9 cellular contexts compared by ENCODE assay signal in the genomic region with DNA sequence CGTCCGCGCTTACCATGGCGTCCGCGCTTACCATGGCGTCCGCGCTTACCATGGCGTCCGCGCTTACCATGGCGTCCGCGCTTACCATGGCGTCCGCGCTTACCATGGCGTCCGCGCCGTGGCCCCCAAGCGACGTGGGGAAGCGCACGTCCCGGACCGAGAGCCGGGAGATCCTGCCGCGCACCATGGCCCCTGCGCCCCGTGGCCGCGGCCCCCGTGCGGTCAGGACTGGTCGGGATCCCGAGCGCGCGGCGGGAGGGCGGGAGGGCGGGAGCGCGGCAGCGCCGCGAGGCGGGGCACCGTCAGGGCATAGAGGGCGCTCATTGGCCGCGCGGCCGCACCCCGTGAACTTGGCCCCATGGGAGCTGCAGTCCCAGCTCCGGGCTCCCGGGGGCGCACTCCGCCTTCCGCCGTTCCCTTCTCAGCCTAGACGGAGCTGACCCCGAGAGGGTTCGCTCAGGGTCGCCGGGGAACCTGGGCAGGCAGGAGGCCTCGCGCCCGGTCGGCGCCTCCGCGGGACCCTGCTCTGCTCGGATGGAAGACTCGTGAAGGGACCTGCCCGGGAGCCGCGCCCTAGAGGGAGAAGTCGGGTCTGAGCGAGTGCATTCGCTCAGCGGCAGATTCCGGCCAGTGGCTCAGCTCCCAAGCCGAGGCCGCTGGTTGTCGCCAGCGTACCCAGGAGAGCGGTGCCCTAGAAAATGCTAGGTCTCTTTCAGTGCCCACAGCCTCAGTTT. TPM values are rescaled to one million over a fixed set of nuclear protein-coding genes. Genes with fewer than 3 reads are reported as not detected.
DNase-seq lines count a peak whose midpoint lies in the region; ATAC-seq, FAIRE-seq and TF ChIP-seq lines count a peak whose summit lies in the region.
"Had no signal": no experiment of that assay in that cellular context is flagged by ENCODE, and none has a peak within 500 bp of the region (broad histone marks: within the 10 kb centered on the region; RNA-seq: fewer than 3 reads in every experiment).

A gene with protein sequence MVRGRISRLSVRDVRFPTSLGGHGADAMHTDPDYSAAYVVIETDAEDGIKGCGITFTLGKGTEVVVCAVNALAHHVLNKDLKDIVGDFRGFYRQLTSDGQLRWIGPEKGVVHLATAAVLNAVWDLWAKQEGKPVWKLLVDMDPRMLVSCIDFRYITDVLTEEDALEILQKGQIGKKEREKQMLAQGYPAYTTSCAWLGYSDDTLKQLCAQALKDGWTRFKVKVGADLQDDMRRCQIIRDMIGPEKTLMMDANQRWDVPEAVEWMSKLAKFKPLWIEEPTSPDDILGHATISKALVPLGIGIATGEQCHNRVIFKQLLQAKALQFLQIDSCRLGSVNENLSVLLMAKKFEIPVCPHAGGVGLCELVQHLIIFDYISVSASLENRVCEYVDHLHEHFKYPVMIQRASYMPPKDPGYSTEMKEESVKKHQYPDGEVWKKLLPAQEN (minus strand): TSS at position 230 of the 734 bp plus-strand sequence. CDS start 43 bp downstream, at position 187.

- TF ChIP-seq CTCF in endothelial cell of umbilical vein (IDR thresholded peaks at IDR 0.05; ENCODE audit: extremely low read depth in 1 of 2, insufficient read depth in 1 of 2, low read depth in 1 of 2, low read length in 2 of 2) = peak; percentile 72 to 92

- H3K9me3 ChIP-seq in endothelial cell of umbilical vein (replicated peaks; ENCODE audit: control insufficient read depth, insufficient read depth, low read length) = no peaks in the 10 kb centered on the region

- H4K20me1 ChIP-seq in endothelial cell of umbilical vein (replicated peaks; ENCODE audit: control insufficient read depth, extremely low read depth, insufficient read depth, low read length) = no peaks in the 10 kb centered on the region

- ATAC-seq in HG03159 (IDR thresholded peaks at IDR 0.05; ENCODE audit: unreplicated experiment) = peak; percentile 88

- POLR2A ChIA-PET in endothelial cell of umbilical vein (lab: Charles Lee) = interaction anchor here (0.6 to 1.3 kb wide), 3 partner anchors 9 to 118 kb away, joined by 3 to 6 read pairs (median 4); no protein-coding TSS in a partner anchor

- CTCF ChIA-PET in endothelial cell of umbilical vein (lab: Charles Lee) = interaction anchor here (0.6 to 2.1 kb wide), 27 partner anchors 8 to 460 kb away, joined by 3 to 33 read pairs (median 5); partner anchors contain the start of genes THOC1 and TYMS

- intact Hi-C loops in endothelial cell of umbilical vein (cut with micrococcal nuclease) = loop anchor here (1.0 to 2.0 kb wide), 3 partner anchors 54 to 127 kb away; no protein-coding TSS in a partner anchor

- peaks cover 36% of the 10 kb centered on the region for H3K79me2 ChIP-seq in endothelial cell of umbilical vein (ENCODE audit: control insufficient read depth, insufficient read depth, low read length)

- dilution Hi-C loops in endothelial cell of umbilical vein (cut with MboI; ENCODE audit: extremely low pct_ligation_motif_present, low sequenced_read_pairs) = no loop called here

- no peak for FAIRE-seq in endothelial cell of umbilical vein (lab: Jason Lieb, UNC)
- FAIRE-seq: endometrium had no signal

- H3K27ac ChIP-seq in endothelial cell of umbilical vein (ENCODE audit: insufficient read depth, low read depth, low read length) = peak within 1 kb of the TSS; percentile 49

- peak within 1 kb of the TSS; percentile 79 for H3K4me2 ChIP-seq in endothelial cell of umbilical vein (ENCODE audit: insufficient read depth, low read length)

- H3K9ac ChIP-seq in endothelial cell of umbilical vein (replicated peaks; ENCODE audit: extremely low read depth, insufficient read depth, low read length) = peak within 1 kb of the TSS; percentile 72

- in situ Hi-C loops in GM18951 (cut with MboI; ENCODE audit: low sequenced_read_pairs, unreplicated experiment) = no loop called here

- H3K9me1 ChIP-seq in endothelial cell of umbilical vein (replicated peaks; ENCODE audit: control insufficient read depth, extremely low read depth, insufficient read depth, low read length) = no peaks in the 10 kb centered on the region

- H3K36me3 ChIP-seq in endothelial cell of umbilical vein (ENCODE audit: control insufficient read depth in 2 of 2, extremely low read depth in 1 of 2, insufficient read depth in 2 of 2, low read length in 2 of 2) = peaks cover 2 to 3% of the 10 kb centered on the region in 2 experiments

- peak within 1 kb of the TSS; percentile 74 for H2AFZ ChIP-seq in endothelial cell of umbilical vein (ENCODE audit: low read depth, low read length)

- no peaks in the 10 kb centered on the region for H3K27me3 ChIP-seq in endothelial cell of umbilical vein (ENCODE audit: control insufficient read depth in 2 of 2, insufficient read depth in 2 of 2, low read length in 2 of 2)

- TF ChIP-seq POLR2A in GM18951 (IDR thresholded peaks at IDR 0.05; ENCODE audit: extremely low read depth, insufficient read depth, insufficient read length) = peak; percentile 60
- peak; percentile 51 for TF ChIP-seq POLR2A in endothelial cell of umbilical vein (IDR thresholded peaks at IDR 0.05; ENCODE audit: low read depth, low read length)

- peaks cover 5% of the 10 kb centered on the region for H3K4me1 ChIP-seq in endothelial cell of umbilical vein (ENCODE audit: control insufficient read depth, extremely low read depth, insufficient read depth, low read length)

- H3K4me3 ChIP-seq in endothelial cell of umbilical vein (replicated peaks in 1 of 3; ENCODE audit: insufficient read depth in 1 of 3, low read depth in 1 of 3, low read length in 3 of 3) = peak within 1 kb of the TSS; percentile 74 to 84 (median 82)

- BruUV-seq in endothelial cell of umbilical vein (replicated peaks; lab: Mats Ljungman, UMichigan) = TSS peak; percentile 42

- peak; percentile 21 for DNase-seq in Ammon's horn (ENCODE audit: low spot score)
- DNase-seq in NOMO-1 (lab: John Stamatoyannopoulos, UW; ENCODE audit: unreplicated experiment in 2 of 2) = peak; percentile 36 to 66
- DNase-seq in activated CD8-positive, alpha-beta memory T cell treated with anti-CD3 and anti-CD28 coated beads, Interleukin-2, amount 50 U/mL, for 4 hours = peak; percentile 82
- DNase-seq in endothelial cell of umbilical vein (ENCODE audit: low read depth, low spot score) = peak; percentile 84
- DNase-seq in midbrain (lab: John Stamatoyannopoulos, UW) = peak; percentile 14
- DNase-seq in stimulated activated CD8-positive, alpha-beta memory T cell treated with anti-CD3 and anti-CD28 coated beads, Interleukin-2, amount 100 ng/mL, for 1 hour (ENCODE audit: low read depth in 2 of 2) = peak; percentile 64 to 70

TF ChIP-seq in endothelial cell of umbilical vein, 7 proteins besides CTCF, POLR2A, EP300 and RAD21:
- TF ChIP-seq JUN (IDR thresholded peaks at IDR 0.05; ENCODE audit: borderline replicate concordance, insufficient read depth, insufficient read length, low read depth) (no peak), POLR2AphosphoS5 (IDR thresholded peaks at IDR 0.05; ENCODE audit: insufficient read depth, low read depth, low read length) (peak; percentile 82)
TF ChIP-seq in endothelial cell of umbilical vein: peak in this region for 1.

RNA-seq across cellular contexts. Expression of the gene that starts here (rescaled TPM):
- total RNA-seq in endothelial cell of umbilical vein = 50.5 and 52.5 TPM in 2 replicates
- 15.3 and 19.5 TPM in 2 replicates for polyA plus RNA-seq in endothelial cell of umbilical vein
- polyA plus RNA-seq in endothelial cell of umbilical vein (2011; cell fraction: cytosol; rRNA removed) = 11.5 and 12.8 TPM in 2 replicates
- 116 and 126 TPM in 2 replicates for polyA plus RNA-seq in endothelial cell of umbilical vein (2011; cell fraction: nucleus; rRNA removed)
- 26.5 and 36.1 TPM in 2 replicates for polyA plus RNA-seq in endothelial cell of umbilical vein (2012)
- 44.4 and 54.8 TPM in 2 replicates for polyA minus RNA-seq in endothelial cell of umbilical vein
- polyA minus RNA-seq in endothelial cell of umbilical vein (2011; cell fraction: cytosol; rRNA and poly(A)+ RNA removed) = 34.2 TPM
- polyA minus RNA-seq in endothelial cell of umbilical vein (2011; cell fraction: nucleus; rRNA and poly(A)+ RNA removed) = 58.8 and 67.4 TPM in 2 replicates

Comparison
In these comparisons a context has a peak if more than half of its experiments do, and no peak if none do; other contexts are left out.
1. Peak in every context shown above with its lines: DNase-seq, ATAC-seq, H3K4me3 ChIP-seq and H3K27ac ChIP-seq.
2. DNase-seq: peak in every context shown above with its lines; median percentile 84 in endothelial cell of umbilical vein; 82 in activated CD8-positive, alpha-beta memory T cell treated with anti-CD3 and anti-CD28 coated beads, Interleukin-2, amount 50 U/mL, for 4 hours; 67 in stimulated activated CD8-positive, alpha-beta memory T cell treated with anti-CD3 and anti-CD28 coated beads, Interleukin-2, amount 100 ng/mL, for 1 hour; 51 in NOMO-1; 21 in Ammon's horn; 14 in midbrain.